Comparison of ENCODE assay signal across 8 cellular contexts in genomic region chr9:136481558-136481957, GRCh38. TPM values are rescaled to one million over a fixed set of nuclear protein-coding genes. Genes with fewer than 3 reads are reported as not detected.
A peak's percentile ranks its signal among the peaks of the same experiment; 100 is the strongest.
DNase-seq lines count a peak whose midpoint lies in the region; ATAC-seq and TF ChIP-seq lines count a peak whose summit lies in the region.

No MANE protein-coding gene starts in this region.

- peaks cover 46% of the 10 kb centered on the region for H3K79me2 ChIP-seq in OCI-LY7 (ENCODE audit: insufficient read depth, low read depth, low read length)

- H3K27ac Mint-ChIP-seq in CD4-positive, alpha-beta memory T cell: peak overlapping the region; percentile 92 to 100 (median 97)
- peak overlapping the region; percentile 98 to 99 for H3K27ac Mint-ChIP-seq in effector memory CD8-positive, alpha-beta T cell

- no peaks in the 10 kb centered on the region for H3K9me3 ChIP-seq in CD4-positive, alpha-beta memory T cell (ENCODE audit: control insufficient read depth in 1 of 2, low read length in 2 of 2)
- H3K9me3 ChIP-seq in OCI-LY7 (ENCODE audit: low read length) (no peaks in the 10 kb centered on the region), neuron (ENCODE audit: low read length) (no peaks in the 10 kb centered on the region)

- peaks cover 45% of the 10 kb centered on the region for H3K4me1 ChIP-seq in CD4-positive, alpha-beta memory T cell (ENCODE audit: insufficient read depth, low read length)
- H3K4me1 ChIP-seq in OCI-LY7 (ENCODE audit: insufficient read depth, low read length, poor library complexity, severe bottlenecking) (peaks cover 16% of the 10 kb centered on the region), neuron (ENCODE audit: insufficient read depth, low read length) (peaks cover 33% of the 10 kb centered on the region)

- ATAC-seq in effector memory CD8-positive, alpha-beta T cell (replicated peaks): no peak
- ATAC-seq in GM21786 (IDR thresholded peaks at IDR 0.05; ENCODE audit: unreplicated experiment): no peak

- TF ChIP-seq CTCF in OCI-LY7 (conservative IDR thresholded peaks at IDR 0.05; ENCODE audit: low read length): no peak

- BruUV-seq in OCI-LY7 (replicated peaks; lab: Mats Ljungman, UMichigan): no TSS peak

- H3K9me3 Mint-ChIP-seq in CD4-positive, alpha-beta memory T cell: peaks cover 0 to 7% (median 0%) of the 10 kb centered on the region in 8 donors
- H3K9me3 Mint-ChIP-seq in effector memory CD8-positive, alpha-beta T cell: no peaks in the 10 kb centered on the region

- H3K4me3 ChIP-seq in CD4-positive, alpha-beta memory T cell (ENCODE audit: low read length in 2 of 2): peak overlapping the region in 1 of 2 donors; percentile 74
- H3K4me3 ChIP-seq in OCI-LY7 (ENCODE audit: low read depth, low read length, poor library complexity, severe bottlenecking) (peak overlapping the region; percentile 97), neuron (ENCODE audit: low read length) (peak overlapping the region; percentile 91)

- peak overlapping the region; percentile 99 for H3K27ac ChIP-seq in CD4-positive, alpha-beta memory T cell (ENCODE audit: low read depth, low read length)
- H3K27ac ChIP-seq in OCI-LY7 (ENCODE audit: low read depth, low read length, poor library complexity, severe bottlenecking): peak overlapping the region; percentile 71

- peaks cover 4 to 35% of the 10 kb centered on the region in 2 donors for H3K36me3 Mint-ChIP-seq in CD4-positive, alpha-beta memory T cell
- H3K36me3 Mint-ChIP-seq in effector memory CD8-positive, alpha-beta T cell (ENCODE audit: insufficient read depth): peaks cover 61% of the 10 kb centered on the region

- CTCF ChIA-PET in CD4-positive, alpha-beta memory T cell (lab: Charles Lee; ENCODE audit: partially characterized antibody): no interaction called here
- CTCF ChIA-PET in OCI-LY7 (lab: Charles Lee; ENCODE audit: unreplicated experiment): no interaction called here

- peak overlapping the region; percentile 92 for H3K4me2 ChIP-seq in OCI-LY7 (ENCODE audit: low read length)

- POLR2A ChIA-PET in CD4-positive, alpha-beta memory T cell (lab: Charles Lee; ENCODE audit: partially characterized antibody): no interaction called here
- POLR2A ChIA-PET in OCI-LY7 (lab: Charles Lee): no interaction called here

- no peak for DNase-seq in CD4-positive, alpha-beta memory T cell
- DNase-seq in OCI-LY7 (ENCODE audit: low spot score): no peak
- DNase-seq in effector memory CD8-positive, alpha-beta T cell: peak in 1 of 3 experiments; percentile 15
- no peak for DNase-seq in ureter (ENCODE audit: low spot score)
- DNase-seq in NCI-H1694 (lab: John Stamatoyannopoulos, UW): no peak
- no peak for DNase-seq in activated CD4-positive, CD25-positive, alpha-beta regulatory T cell treated with anti-CD3 and anti-CD28 coated beads, Interleukin-2, amount 50 U/mL, for 72 hours

- H3K4me1 Mint-ChIP-seq in CD4-positive, alpha-beta memory T cell: peaks cover 22 to 52% (median 37%) of the 10 kb centered on the region in 4 donors
- H3K4me1 Mint-ChIP-seq in effector memory CD8-positive, alpha-beta T cell (ENCODE audit: low read depth in 2 of 2): peaks cover 24 to 35% of the 10 kb centered on the region in 2 donors

- H3K27me3 ChIP-seq in CD4-positive, alpha-beta memory T cell (ENCODE audit: insufficient read depth, low read length): no peaks in the 10 kb centered on the region
- no peaks in the 10 kb centered on the region for H3K27me3 ChIP-seq in neuron (ENCODE audit: insufficient read depth, low read length)

- H3K27me3 Mint-ChIP-seq in CD4-positive, alpha-beta memory T cell: no peaks in the 10 kb centered on the region
- H3K27me3 Mint-ChIP-seq in effector memory CD8-positive, alpha-beta T cell: no peaks in the 10 kb centered on the region

- H3K4me3 Mint-ChIP-seq in CD4-positive, alpha-beta memory T cell: peak overlapping the region; percentile 83 to 98 (median 90)
- peak overlapping the region; percentile 97 to 98 for H3K4me3 Mint-ChIP-seq in effector memory CD8-positive, alpha-beta T cell

- no peak overlapping the region for H2AFZ ChIP-seq in OCI-LY7 (ENCODE audit: low read length)
- H2AFZ ChIP-seq in neuron (ENCODE audit: low read depth, low read length): no peak overlapping the region

- peaks cover 16% of the 10 kb centered on the region for H3K36me3 ChIP-seq in CD4-positive, alpha-beta memory T cell (ENCODE audit: insufficient read depth, low read length)
- H3K36me3 ChIP-seq in OCI-LY7 (ENCODE audit: insufficient read depth, low read length) (peaks cover 27% of the 10 kb centered on the region), neuron (ENCODE audit: insufficient read depth, low read length) (peaks cover 25% of the 10 kb centered on the region)

- peaks cover 10% of the 10 kb centered on the region; the same call in 1 of the 2 replicates for H4K20me1 ChIP-seq in OCI-LY7 (ENCODE audit: insufficient read depth, low read length)

- intact Hi-C loops in CD4-positive, alpha-beta memory T cell (cut with micrococcal nuclease): loop anchor here (5.0 kb wide), 2 partner anchors 234 to 1126 kb away; partner anchors contain the start of genes ARRDC1 and QSOX2
- intact Hi-C loops in OCI-LY7 (cut with micrococcal nuclease; ENCODE audit: unreplicated experiment): no loop called here

- H3K9me2 ChIP-seq in OCI-LY7 (ENCODE audit: insufficient read depth, low read length): no peaks in the 10 kb centered on the region

RNA-seq across cellular contexts. Expression of gene SEC16A, which starts 1.3 kb away (rescaled TPM):
- 10 to 100 TPM; 82.9 to 87.7 TPM for total RNA-seq in CD4-positive, alpha-beta memory T cell
- 10 to 100 TPM in 1 of 2 donors, 1 to 10 TPM in 1; 6.6 to 39.3 TPM for polyA plus RNA-seq in CD4-positive, alpha-beta memory T cell
- 15.5 and 23.7 TPM in 2 replicates for total RNA-seq in OCI-LY7 (2014; rRNA removed; shearing (Covaris generic))
- 52.0 and 60.1 TPM in 2 replicates for total RNA-seq in OCI-LY7 (2022)
- total RNA-seq in ureter: 102 TPM

RNA-seq across cellular contexts. Expression of gene INPP5E, which starts 41.9 kb away (rescaled TPM):
- 10 to 100 TPM; 29.1 to 31.2 TPM for total RNA-seq in CD4-positive, alpha-beta memory T cell
- 1 to 10 TPM; 2.0 to 5.0 TPM for polyA plus RNA-seq in CD4-positive, alpha-beta memory T cell
- total RNA-seq in OCI-LY7 (2014; rRNA removed; shearing (Covaris generic)): 16.7 and 20.2 TPM in 2 replicates
- total RNA-seq in OCI-LY7 (2022) (21.3 and 27.8 TPM in 2 replicates), ureter (13.5 TPM)
